In the genomic region with DNA sequence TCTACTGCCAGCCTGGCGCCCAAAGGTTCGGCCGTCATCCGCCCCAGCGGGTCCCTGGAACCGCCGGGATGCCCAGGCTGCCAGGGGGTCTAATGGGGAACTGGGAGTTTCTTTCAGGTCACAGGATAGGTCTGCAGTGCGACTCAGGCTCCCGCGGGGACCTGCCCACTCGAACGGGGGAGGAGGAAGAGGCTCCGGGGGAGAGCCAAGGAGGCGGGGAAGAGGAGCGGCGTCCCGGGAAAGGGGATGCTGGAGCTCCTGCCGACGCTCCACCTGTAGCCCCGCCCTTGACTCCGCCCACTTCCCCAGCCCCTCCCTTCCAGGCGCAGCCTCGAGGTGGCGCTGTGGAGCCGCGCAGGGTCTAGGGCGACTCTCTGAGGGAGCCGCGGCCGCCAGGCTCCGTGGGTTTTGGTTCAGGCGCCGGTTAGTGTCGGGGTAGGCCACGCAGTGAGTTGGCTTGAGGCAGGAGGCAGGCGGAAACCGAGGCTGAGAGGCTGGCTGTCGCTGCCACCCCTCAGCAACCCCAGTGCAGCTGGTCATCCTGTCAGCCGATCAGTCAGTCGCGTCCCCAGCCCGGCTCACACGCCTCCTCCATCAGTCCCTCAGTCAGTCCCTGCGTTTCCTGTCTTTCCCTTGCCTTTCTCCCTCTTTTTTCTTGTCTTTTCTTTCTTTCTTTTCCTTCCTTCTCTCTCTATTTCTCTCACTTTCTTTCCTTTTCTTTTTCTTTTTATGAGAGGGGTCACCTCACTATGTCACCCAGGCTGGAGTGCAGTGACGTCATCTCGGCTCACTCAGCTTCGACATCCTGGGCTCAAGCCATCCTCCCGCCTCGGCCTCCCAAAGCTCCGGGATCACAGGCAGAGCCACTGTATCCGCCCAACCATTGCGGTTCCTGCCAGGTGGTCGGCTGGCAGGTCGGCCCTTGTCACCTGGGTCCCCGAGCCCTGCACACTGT, we compare ENCODE assay signal across 8 cellular contexts. TPM values are rescaled to one million over a fixed set of nuclear protein-coding genes. Genes with fewer than 3 reads are reported as not detected.
DNase-seq lines count a peak whose midpoint lies in the region; ATAC-seq, FAIRE-seq and TF ChIP-seq lines count a peak whose summit lies in the region.

No MANE protein-coding gene starts in this region.

- no peaks in the 10 kb centered on the region for H4K20me1 ChIP-seq in OCI-LY7 (ENCODE audit: insufficient read depth, low read length)

- H2AFZ ChIP-seq in OCI-LY7 (ENCODE audit: low read length), result peak overlapping the region; percentile 78

- H3K4me3 ChIP-seq in AG04449 (ENCODE audit: low read depth, low read length) (peak overlapping the region; percentile 61), OCI-LY7 (ENCODE audit: low read depth, low read length, poor library complexity, severe bottlenecking) (peak overlapping the region; percentile 65), esophagus (ENCODE audit: low read depth in 1 of 2, low read length in 2 of 2) (peak overlapping the region; percentile 38 to 43), muscle layer of colon (ENCODE audit: low read depth in 1 of 2, low read length in 2 of 2) (peak overlapping the region; percentile 44 to 49)

- POLR2A ChIA-PET in AG04449 (lab: Yijun Ruan, JAX) (no interaction called here), OCI-LY7 (lab: Charles Lee) (interaction anchor here (0.8 kb wide), 1 partner anchor 18 kb away, joined by 3 read pairs; no protein-coding TSS in a partner anchor)

- H3K9me3 ChIP-seq in OCI-LY7 (ENCODE audit: low read length), result no peaks in the 10 kb centered on the region
- no peaks in the 10 kb centered on the region for H3K9me3 ChIP-seq in esophagus (ENCODE audit: control insufficient read depth in 2 of 2, insufficient read depth in 1 of 2, low read depth in 1 of 2, low read length in 1 of 2)
- no peaks in the 10 kb centered on the region for H3K9me3 ChIP-seq in muscle layer of colon (ENCODE audit: low read length)

- H3K79me2 ChIP-seq in OCI-LY7 (ENCODE audit: insufficient read depth, low read depth, low read length), result no peaks in the 10 kb centered on the region

- no peak overlapping the region for H3K9ac ChIP-seq in muscle layer of colon (ENCODE audit: low read length)

- CTCF ChIA-PET in AG04449 (lab: Yijun Ruan, JAX), result interaction anchor here (0.6 to 5.7 kb wide), 70 partner anchors 9 to 1031 kb away, joined by 3 to 89 read pairs (median 4); partner anchors contain the start of genes DEPDC5 and PISD
- CTCF ChIA-PET in OCI-LY7 (lab: Charles Lee; ENCODE audit: unreplicated experiment), result interaction anchor here (0.6 to 1.0 kb wide), 2 partner anchors 17 to 309 kb away, joined by 3 to 4 read pairs; partner anchors contain the start of gene PISD

- FAIRE-seq in HTR-8/SVneo (lab: Jason Lieb, UNC), result no peak

- intact Hi-C loops in OCI-LY7 (cut with micrococcal nuclease; ENCODE audit: unreplicated experiment), result loop anchor here (1.0 kb wide), 2 partner anchors 98 to 308 kb away; partner anchors contain the start of gene PISD

- no peak overlapping the region for H3K27ac ChIP-seq in OCI-LY7 (ENCODE audit: low read depth, low read length, poor library complexity, severe bottlenecking)
- H3K27ac ChIP-seq in esophagus (ENCODE audit: low read depth in 2 of 2, low read length in 1 of 2), result no peak overlapping the region
- H3K27ac ChIP-seq in muscle layer of colon (ENCODE audit: low read depth, low read length), result no peak overlapping the region

- peak; percentile 40 for ATAC-seq in GM18520 (IDR thresholded peaks at IDR 0.05; ENCODE audit: unreplicated experiment)

- no peaks in the 10 kb centered on the region for H3K36me3 ChIP-seq in OCI-LY7 (ENCODE audit: insufficient read depth, low read length)
- no peaks in the 10 kb centered on the region for H3K36me3 ChIP-seq in esophagus (ENCODE audit: control insufficient read depth in 2 of 2, insufficient read depth in 2 of 2, low read length in 1 of 2)
- H3K36me3 ChIP-seq in muscle layer of colon (ENCODE audit: insufficient read depth, low read length), result no peaks in the 10 kb centered on the region

- no TSS peak for BruUV-seq in OCI-LY7 (replicated peaks; lab: Mats Ljungman, UMichigan)

- peak; percentile 98 for TF ChIP-seq CTCF in AG04449 (IDR thresholded peaks at IDR 0.05; ENCODE audit: insufficient read depth, low read length, missing control alignments)
- TF ChIP-seq CTCF in OCI-LY7 (conservative IDR thresholded peaks at IDR 0.05; ENCODE audit: low read length), result peak; percentile 64

- no peaks in the 10 kb centered on the region for H3K27me3 ChIP-seq in esophagus (ENCODE audit: control insufficient read depth in 1 of 2, insufficient read depth in 2 of 2, low read length in 2 of 2)
- no peaks in the 10 kb centered on the region for H3K27me3 ChIP-seq in muscle layer of colon (ENCODE audit: control insufficient read depth in 1 of 2, insufficient read depth in 2 of 2, low read length in 2 of 2)

- H3K4me2 ChIP-seq in OCI-LY7 (ENCODE audit: low read length), result peak overlapping the region; percentile 93

- DNase-seq in AG04449 (ENCODE audit: low read depth, low spot score), result no peak
- DNase-seq in HTR-8/SVneo (ENCODE audit: insufficient read length, low spot score), result peak; percentile 89
- DNase-seq in OCI-LY7 (ENCODE audit: low spot score), result peak; percentile 63
- DNase-seq in activated T-cell treated with anti-CD3 and anti-CD28 coated beads, Interleukin-2, amount 50 U/mL, for 1 hour, result peak; percentile 97
- peak; percentile 95 for DNase-seq in stimulated activated CD8-positive, alpha-beta memory T cell treated with anti-CD3 and anti-CD28 coated beads, Interleukin-4, amount 100 ng/mL, for 48 hours

- no peaks in the 10 kb centered on the region for H3K9me2 ChIP-seq in OCI-LY7 (ENCODE audit: insufficient read depth, low read length)

- 13 to 16% methylated on average over 54 to 55 of the region's 55 CpGs for WGBS in esophagus, 2 donors

- H3K4me1 ChIP-seq in OCI-LY7 (ENCODE audit: insufficient read depth, low read length, poor library complexity, severe bottlenecking) (peaks cover 15% of the 10 kb centered on the region), esophagus (ENCODE audit: control insufficient read depth in 2 of 2, insufficient read depth in 2 of 2, low read length in 1 of 2) (peaks cover 0 to 7% of the 10 kb centered on the region in 2 donors), muscle layer of colon (ENCODE audit: insufficient read depth, low read length) (peaks cover 7% of the 10 kb centered on the region)

RNA-seq across cellular contexts. Expression of gene YWHAH, which starts 26.4 kb away (rescaled TPM):
- total RNA-seq in OCI-LY7 (2014; rRNA removed; shearing (Covaris generic)), result 103 and 113 TPM in 2 replicates
- total RNA-seq in OCI-LY7 (2022), result 145 and 155 TPM in 2 replicates
- polyA plus RNA-seq in esophagus, result 10 to 100 TPM; 47.7 to 53.4 TPM
